ENCODE assay signal across 26 cellular contexts in genomic region chr3:45103753-45104714, GRCh38. TPM values are rescaled to one million over a fixed set of nuclear protein-coding genes. Genes with fewer than 3 reads are reported as not detected.
DNase-seq lines count a peak whose midpoint lies in the region; ATAC-seq and TF ChIP-seq lines count a peak whose summit lies in the region.
"Had no signal": no experiment of that assay in that cellular context is flagged by ENCODE, and none has a peak within 500 bp of the region (broad histone marks: within the 10 kb centered on the region; RNA-seq: fewer than 3 reads in every experiment).

No MANE protein-coding gene starts in this region.

- H3K79me2 ChIP-seq in HCT116 (ENCODE audit: insufficient read depth, low read length) (peaks cover 87% of the 10 kb centered on the region), Loucy (ENCODE audit: insufficient read depth, low read length) (no peaks in the 10 kb centered on the region)

- H3K36me3 ChIP-seq in HCT116 (ENCODE audit: control insufficient read depth in 1 of 2, insufficient read depth in 2 of 2, low read length in 2 of 2) (peaks cover 40 to 71% of the 10 kb centered on the region in 2 experiments), Loucy (ENCODE audit: insufficient read depth, low read length) (no peaks in the 10 kb centered on the region)
- H3K36me3 ChIP-seq: ovary had no signal

- no peaks in the 10 kb centered on the region; the same call in 1 of the 2 replicates for H3F3A ChIP-seq in Loucy (ENCODE audit: low read depth)

- peaks cover 27% of the 10 kb centered on the region for H3K4me1 Mint-ChIP-seq in activated T-helper 17 cell treated with anti-CD3 and anti-CD28 coated beads, Interleukin-2, amount 50 U/mL, for 72 hours
- H3K4me1 Mint-ChIP-seq in immature natural killer cell, result peaks cover 52 to 68% of the 10 kb centered on the region in 2 donors
- H3K4me1 Mint-ChIP-seq in HFFc6 (ENCODE audit: low read depth), result peaks cover 42% of the 10 kb centered on the region
- H3K4me1 Mint-ChIP-seq: stimulated activated memory B cell treated with anti-CD40 and anti-IgM and Interleukin-4, amounts not matched to agents 10 μg/mL and 1 μg/mL and 100 μg/mL, for 72 hours had no signal

- DNase-seq in HCT116 (ENCODE audit: low read depth, low spot score) (no peak), immature natural killer cell (no peak), GM13977 (ENCODE audit: low spot score) (no peak), HFFc6 (no peak), NCI-H2227 (lab: John Stamatoyannopoulos, UW; ENCODE audit: unreplicated experiment) (no peak)
- no peak for DNase-seq in stimulated activated CD4-positive, alpha-beta T cell treated with anti-CD3 and anti-CD28 coated beads, Interleukin-4, amount 100 ng/mL, for 4 hours
- DNase-seq: activated CD4-positive, alpha-beta memory T cell treated with anti-CD3 and anti-CD28 coated beads, Interleukin-2, amount 10 ng/mL, durations not matched to agents 7 days and 5 days; activated CD4-positive, CD25-positive, alpha-beta regulatory T cell treated with anti-CD3 and anti-CD28 coated beads, Interleukin-2, amount 50 U/mL, for 72 hours; activated CD8-positive, alpha-beta memory T cell treated with anti-CD3 and anti-CD28 coated beads, Interleukin-2, amount 50 U/mL, for 4 hours; activated gamma-delta T cell; Calu3; dermis blood vessel endothelial cell; DMS79; HCEC 1CT; hypothalamus; Kasumi-1; left cardiac atrium; NCI-H146; ovary; SK-N-SH had no signal

- peak overlapping the region; percentile 86; the same call in 1 of the 2 replicates for H3K27ac ChIP-seq in HCT116 (ENCODE audit: low read depth, low read length)
- H3K27ac ChIP-seq: ovary had no signal

- H2AFZ ChIP-seq in HCT116 (ENCODE audit: low read depth, low read length, poor library complexity, severe bottlenecking) (no peak overlapping the region), Loucy (ENCODE audit: low read length) (no peak overlapping the region)

- H3K27me3 ChIP-seq in HCT116 (ENCODE audit: insufficient read depth, low read length) (no peaks in the 10 kb centered on the region), Loucy (ENCODE audit: insufficient read depth, low read length, poor library complexity, severe bottlenecking) (no peaks in the 10 kb centered on the region)
- H3K27me3 ChIP-seq: ovary had no signal

- RAD21 ChIA-PET in HCT116 (lab: Charles Lee; ENCODE audit: low non-redundant PET in 1 of 2, low total read pairs in 2 of 2, uncharacterized antibody in 2 of 2, unreplicated experiment in 2 of 2), result no interaction called here

- H3K9me3 Mint-ChIP-seq in activated T-helper 17 cell treated with anti-CD3 and anti-CD28 coated beads, Interleukin-2, amount 50 U/mL, for 72 hours, result no peaks in the 10 kb centered on the region
- H3K9me3 Mint-ChIP-seq in immature natural killer cell, result no peaks in the 10 kb centered on the region
- no peaks in the 10 kb centered on the region for H3K9me3 Mint-ChIP-seq in HFFc6
- H3K9me3 Mint-ChIP-seq: stimulated activated memory B cell treated with anti-CD40 and anti-IgM and Interleukin-4, amounts not matched to agents 10 μg/mL and 1 μg/mL and 100 μg/mL, for 72 hours had no signal

- ATAC-seq in HCT116, result no peak
- no peak for ATAC-seq in activated T-helper 17 cell treated with anti-CD3 and anti-CD28 coated beads, Interleukin-2, amount 50 U/mL, for 72 hours (replicated peaks)
- ATAC-seq: left cardiac atrium; stimulated activated memory B cell treated with anti-CD40 and anti-IgM and Interleukin-4, amounts not matched to agents 10 μg/mL and 1 μg/mL and 100 μg/mL, for 72 hours had no signal

- POLR2A ChIA-PET in HCT116 (lab: Charles Lee), result interaction anchor here (1.3 kb wide), 1 partner anchor 20 kb away, joined by 3 read pairs; no protein-coding TSS in a partner anchor

- TF ChIP-seq CTCF in HCT116 (IDR thresholded peaks at IDR 0.05 in 2 of 3, conservative IDR thresholded peaks at IDR 0.05 in 1 of 3; ENCODE audit: borderline replicate concordance in 1 of 3, insufficient read depth in 1 of 3, low read depth in 2 of 3, low read length in 2 of 3) (no peak), Loucy (conservative IDR thresholded peaks at IDR 0.05; ENCODE audit: low read length) (no peak), GM13977 (IDR thresholded peaks at IDR 0.05; ENCODE audit: extremely low read depth, insufficient read depth, missing control alignments) (no peak), HFFc6 (IDR thresholded peaks at IDR 0.05) (no peak)

- H4K20me1 ChIP-seq in HCT116 (ENCODE audit: insufficient read depth), result no peaks in the 10 kb centered on the region
- no peaks in the 10 kb centered on the region for H4K20me1 ChIP-seq in Loucy (ENCODE audit: insufficient read depth, low read length, poor library complexity, severe bottlenecking)

- peaks cover 21% of the 10 kb centered on the region for H3K27me3 Mint-ChIP-seq in activated T-helper 17 cell treated with anti-CD3 and anti-CD28 coated beads, Interleukin-2, amount 50 U/mL, for 72 hours
- peaks cover 14 to 31% (median 17%) of the 10 kb centered on the region in 3 donors for H3K27me3 Mint-ChIP-seq in immature natural killer cell (ENCODE audit: low read depth in 3 of 3)
- H3K27me3 Mint-ChIP-seq in HFFc6 (ENCODE audit: insufficient read depth), result no peaks in the 10 kb centered on the region

- CTCF ChIA-PET in HCT116 (lab: Charles Lee), result no interaction called here

- H3K9ac ChIP-seq in HCT116 (ENCODE audit: low read length) (no peak overlapping the region), Loucy (ENCODE audit: low read depth, low read length, poor library complexity, severe bottlenecking) (peak overlapping the region; percentile 4)
- H3K9ac ChIP-seq: BLaER1 treated with 17β-estradiol and CSF1 and Interleukin-3, amounts not matched to agents 10 nM and 100 nM; SK-N-SH had no signal

- in situ Hi-C loops in GM13977 (cut with MboI; ENCODE audit: low pct_unique_long_range_greater_than_20kb, low sequenced_read_pairs, unreplicated experiment), result no loop called here

- no peak for TF ChIP-seq POLR2A in HCT116 (IDR thresholded peaks at IDR 0.05; ENCODE audit: borderline replicate concordance, extremely low read depth, insufficient read depth, insufficient read length)

- peak overlapping the region; percentile 39 for H3K4me3 Mint-ChIP-seq in activated T-helper 17 cell treated with anti-CD3 and anti-CD28 coated beads, Interleukin-2, amount 50 U/mL, for 72 hours
- H3K4me3 Mint-ChIP-seq in immature natural killer cell (peak overlapping the region in 4 of 5 donors; percentile 27 to 53 (median 40)), HFFc6 (no peak overlapping the region)
- H3K4me3 Mint-ChIP-seq: activated CD4-positive, alpha-beta memory T cell treated with anti-CD3 and anti-CD28 coated beads, Interleukin-2, amount 10 ng/mL, durations not matched to agents 7 days and 5 days; stimulated activated memory B cell treated with anti-CD40 and anti-IgM and Interleukin-4, amounts not matched to agents 10 μg/mL and 1 μg/mL and 100 μg/mL, for 72 hours; T-helper 1 cell treated with Interleukin-12 subunit alpha and Interleukin-12 subunit beta and Interleukin-4 antibody, amounts not matched to agents 30 μg/mL and 1 μg/mL, for 36 hours had no signal

- H3K36me3 Mint-ChIP-seq in activated T-helper 17 cell treated with anti-CD3 and anti-CD28 coated beads, Interleukin-2, amount 50 U/mL, for 72 hours (ENCODE audit: low read depth), result no peaks in the 10 kb centered on the region
- H3K36me3 Mint-ChIP-seq in immature natural killer cell (peaks cover 0 to 4% (median 0%) of the 10 kb centered on the region in 3 donors), HFFc6 (ENCODE audit: low read depth) (peaks cover 7% of the 10 kb centered on the region; the same call in 1 of the 2 replicates)
- H3K36me3 Mint-ChIP-seq: stimulated activated memory B cell treated with anti-CD40 and anti-IgM and Interleukin-4, amounts not matched to agents 10 μg/mL and 1 μg/mL and 100 μg/mL, for 72 hours had no signal

- no TSS peak for BruUV-seq in HCT116 (replicated peaks; lab: Mats Ljungman, UMichigan)

- H3K27ac Mint-ChIP-seq in activated T-helper 17 cell treated with anti-CD3 and anti-CD28 coated beads, Interleukin-2, amount 50 U/mL, for 72 hours, result no peak overlapping the region
- H3K27ac Mint-ChIP-seq in immature natural killer cell (peak overlapping the region in 1 of 6 donors; percentile 12), HFFc6 (no peak overlapping the region)
- H3K27ac Mint-ChIP-seq: stimulated activated memory B cell treated with anti-CD40 and anti-IgM and Interleukin-4, amounts not matched to agents 10 μg/mL and 1 μg/mL and 100 μg/mL, for 72 hours; T-helper 1 cell treated with Interleukin-12 subunit alpha and Interleukin-12 subunit beta and Interleukin-4 antibody, amounts not matched to agents 30 μg/mL and 1 μg/mL, for 36 hours had no signal

- H3K9me3 ChIP-seq in HCT116 (ENCODE audit: control insufficient read depth in 1 of 2, insufficient read depth in 1 of 2, low read depth in 1 of 2, low read length in 2 of 2) (no peaks in the 10 kb centered on the region), Loucy (ENCODE audit: insufficient read depth, low read depth, low read length) (no peaks in the 10 kb centered on the region)
- H3K9me3 ChIP-seq: ovary, SK-N-SH had no signal

- no peaks in the 10 kb centered on the region for H3K9me2 ChIP-seq in HCT116 (ENCODE audit: insufficient read depth)
- no peaks in the 10 kb centered on the region for H3K9me2 ChIP-seq in Loucy (replicated peaks; ENCODE audit: low read depth, low read length)
- H3K9me2 ChIP-seq: SK-N-SH had no signal

- TF ChIP-seq RAD21 in HCT116 (IDR thresholded peaks at IDR 0.05; ENCODE audit: low read depth), result no peak

- peaks cover 32 to 45% of the 10 kb centered on the region in 2 experiments for H3K4me1 ChIP-seq in HCT116 (ENCODE audit: control insufficient read depth in 1 of 2, insufficient read depth in 2 of 2, low read length in 2 of 2)
- peaks cover 73% of the 10 kb centered on the region for H3K4me1 ChIP-seq in Loucy (ENCODE audit: insufficient read depth, low read length, poor library complexity, severe bottlenecking)

- intact Hi-C loops in HCT116 (cut with micrococcal nuclease), result no loop called here

- H3K4me2 ChIP-seq in HCT116 (ENCODE audit: low read length) (no peak overlapping the region), Loucy (ENCODE audit: low read depth, low read length, poor library complexity, severe bottlenecking) (peak overlapping the region; percentile 56)
- H3K4me2 ChIP-seq: SK-N-SH had no signal

- no peak overlapping the region for H3K4me3 ChIP-seq in HCT116 (replicated peaks in 1 of 2; ENCODE audit: low read depth in 1 of 2, low read length in 2 of 2)
- H3K4me3 ChIP-seq in Loucy (ENCODE audit: low read length, poor library complexity, severe bottlenecking), result no peak overlapping the region
- H3K4me3 ChIP-seq: BLaER1 treated with 17β-estradiol and CSF1 and Interleukin-3, amounts not matched to agents 10 nM and 100 nM; ovary had no signal

TF ChIP-seq in HCT116, 20 proteins besides CTCF, POLR2A, EP300 and RAD21 (continues in another document):
- no peak for TF ChIP-seq MAX (IDR thresholded peaks at IDR 0.05)

RNA-seq across cellular contexts. Expression of gene CDCP1, which starts 42.1 kb away (rescaled TPM):
- total RNA-seq in HCT116 (2021; ENCODE audit: unreplicated experiment), result 196 TPM
- 167 and 184 TPM in 2 replicates for polyA plus RNA-seq in HCT116 (2012)
- total RNA-seq in activated T-helper 17 cell treated with anti-CD3 and anti-CD28 coated beads, Interleukin-2, amount 50 U/mL, for 72 hours, result under 1 TPM; 0.17 to 0.53 TPM
- 1 to 10 TPM; 1.1 to 3.3 (median 2.0) TPM for polyA plus RNA-seq in immature natural killer cell
- 1 to 10 TPM in 4 of 6 experiments, under 1 TPM in 2; 0.78 to 2.1 (median 1.7) TPM for total RNA-seq in HFFc6 (2021; fragmentation: NEBNext Ultra II Directional; extraction: Animal tissue kit (Norgen Biotek cat#: 25700))
- polyA plus RNA-seq: neural cell had no signal

Comparison
In these comparisons a context has a peak if more than half of its experiments do, and no peak if none do; other contexts are left out.
1. RNA of gene CDCP1, which starts 42.1 kb away (total RNA-seq): 196 TPM in HCT116 (single experiment); 0.78 to 2.1 TPM in HFFc6 and 0.17 to 0.53 TPM in activated T-helper 17 cell treated with anti-CD3 and anti-CD28 coated beads, Interleukin-2, amount 50 U/mL, for 72 hours; every median in the first group is over 10 times any median in the second.